ENCODE assay signal across 2 cellular contexts in genomic region chr20:62079166-62079565, GRCh38.
TF ChIP-seq lines count a peak whose summit lies in the region.

No MANE protein-coding gene starts in this region.

TF ChIP-seq in HEK293, 187 proteins besides CTCF, POLR2A, EP300 and RAD21:
- TF ChIP-seq SALL2 (tag by site-specific recombination; IDR thresholded peaks at IDR 0.05; ENCODE audit: borderline replicate concordance) (no peak), ZNF76 (tag by site-specific recombination; IDR thresholded peaks at IDR 0.05; ENCODE audit: borderline replicate concordance, low read depth) (no peak), SETDB1 (IDR thresholded peaks at IDR 0.05; ENCODE audit: insufficient read length, low read length) (peak; percentile 40), ZNF837 (tag by site-specific recombination; IDR thresholded peaks at IDR 0.05) (no peak)

TF ChIP-seq in HepG2, 621 proteins besides CTCF, POLR2A, EP300 and RAD21:
- no peak for TF ChIP-seq KLF15 (CRISPR knock-in tag; IDR thresholded peaks at IDR 0.05; ENCODE audit: borderline replicate concordance)
- 0 out of 2 replicates have a peak, but pooled peaks have one; percentile 15 for TF ChIP-seq ZNF317 (CRISPR knock-in tag; IDR thresholded peaks at IDR 0.05)
